Comparison of ENCODE assay signal across 1 cellular context in genomic region chr6:138226701-138227315, GRCh38.
TF ChIP-seq lines count a peak whose summit lies in the region.

No MANE protein-coding gene starts in this region.

TF ChIP-seq in GM23338, 12 proteins besides CTCF, POLR2A, EP300 and RAD21 (continued from another document):
- TF ChIP-seq, protein P1, sequence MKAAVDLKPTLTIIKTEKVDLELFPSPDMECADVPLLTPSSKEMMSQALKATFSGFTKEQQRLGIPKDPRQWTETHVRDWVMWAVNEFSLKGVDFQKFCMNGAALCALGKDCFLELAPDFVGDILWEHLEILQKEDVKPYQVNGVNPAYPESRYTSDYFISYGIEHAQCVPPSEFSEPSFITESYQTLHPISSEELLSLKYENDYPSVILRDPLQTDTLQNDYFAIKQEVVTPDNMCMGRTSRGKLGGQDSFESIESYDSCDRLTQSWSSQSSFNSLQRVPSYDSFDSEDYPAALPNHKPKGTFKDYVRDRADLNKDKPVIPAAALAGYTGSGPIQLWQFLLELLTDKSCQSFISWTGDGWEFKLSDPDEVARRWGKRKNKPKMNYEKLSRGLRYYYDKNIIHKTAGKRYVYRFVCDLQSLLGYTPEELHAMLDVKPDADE (IDR thresholded peaks at IDR 0.05) = no peak
- TF ChIP-seq STAT1 (IDR thresholded peaks at IDR 0.05; ENCODE audit: unreplicated experiment) = no peak
